ENCODE assay signal across 6 cellular contexts in genomic region chr1:213821943-213822334, GRCh38.
"Had no signal": no experiment of that assay in that cellular context is flagged by ENCODE, and none has a peak within 500 bp of the region (broad histone marks: within the 10 kb centered on the region; RNA-seq: fewer than 3 reads in every experiment).

No MANE protein-coding gene starts in this region.

- H3K4me3 ChIP-seq: K562 had no signal

- H3K27ac ChIP-seq: HL-60 had no signal

- DNase-seq: IMR-90, KBM-7, KG1 had no signal

- ATAC-seq: K562 had no signal

- FAIRE-seq: HTR-8/SVneo, K562 had no signal
